In the genomic region with DNA sequence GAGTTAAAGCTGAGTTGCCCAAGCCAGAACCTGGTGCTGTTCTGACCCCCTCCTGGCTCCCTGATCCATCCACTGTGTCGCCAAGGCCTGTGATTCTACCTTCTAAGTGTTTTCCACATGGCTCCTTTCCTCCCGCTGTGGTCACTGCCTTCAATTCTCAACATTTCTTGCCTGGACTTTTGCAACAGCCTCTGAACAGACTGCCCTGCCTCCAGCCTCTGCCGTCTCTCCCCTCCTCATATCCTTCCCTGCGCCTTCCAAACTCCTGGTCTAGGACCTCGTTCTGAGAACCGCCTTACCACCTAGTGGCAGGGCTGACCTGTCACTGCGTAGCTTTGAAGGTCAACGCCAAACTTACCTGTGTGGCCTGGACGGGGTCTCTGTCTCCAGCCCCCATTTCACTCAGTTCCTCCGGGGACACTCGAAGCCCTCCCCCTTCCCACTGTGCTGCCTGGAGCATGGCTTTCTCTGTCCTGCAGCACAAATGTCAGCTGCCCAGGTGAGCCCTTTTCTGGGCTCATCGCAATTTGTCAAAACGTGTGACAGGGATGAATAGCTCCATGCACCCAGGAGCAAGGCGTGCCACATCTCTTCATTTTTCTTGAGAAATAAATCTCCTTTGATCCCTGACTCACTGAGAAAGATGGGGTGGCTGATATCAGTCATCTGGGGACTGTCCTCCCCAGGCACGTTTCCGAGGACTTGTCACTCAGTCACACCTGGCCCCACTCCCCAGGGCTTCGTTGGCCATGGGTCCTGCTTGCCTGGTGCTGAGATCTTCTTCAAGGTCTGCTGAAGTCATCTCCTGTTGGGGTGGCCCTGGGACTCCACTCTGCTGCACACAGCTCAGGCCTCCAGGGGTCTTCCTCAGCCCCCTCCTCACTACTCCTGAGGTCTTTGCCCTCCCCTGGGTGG, we compare ENCODE assay signal across 12 cellular contexts. TPM values are rescaled to one million over a fixed set of nuclear protein-coding genes. Genes with fewer than 3 reads are reported as not detected.
DNase-seq lines count a peak whose midpoint lies in the region; ATAC-seq and TF ChIP-seq lines count a peak whose summit lies in the region.
"Had no signal": no experiment of that assay in that cellular context is flagged by ENCODE, and none has a peak within 500 bp of the region (broad histone marks: within the 10 kb centered on the region; RNA-seq: fewer than 3 reads in every experiment).

No MANE protein-coding gene starts in this region.

- peaks cover 2 to 56% of the 10 kb centered on the region in 2 donors for H3K4me1 ChIP-seq in naive thymus-derived CD4-positive, alpha-beta T cell (ENCODE audit: control insufficient read depth in 2 of 2, insufficient read depth in 2 of 2, low read length in 2 of 2)
- peaks cover 8 to 64% of the 10 kb centered on the region in 2 experiments; a peak in 2 of 4 replicates for H3K4me1 ChIP-seq in SK-N-SH (ENCODE audit: control insufficient read depth in 1 of 2, insufficient read depth in 2 of 2, low read depth in 1 of 2, low read length in 1 of 2)

- peaks cover 2% of the 10 kb centered on the region for H3K36me3 Mint-ChIP-seq in activated T-cell treated with anti-CD3 and anti-CD28 coated beads, Interleukin-2, amount 50 U/mL, for 4 hours (ENCODE audit: insufficient read depth)
- H3K36me3 Mint-ChIP-seq in naive thymus-derived CD4-positive, alpha-beta T cell, result peaks cover 0 to 8% (median 3%) of the 10 kb centered on the region in 5 donors
- no peaks in the 10 kb centered on the region for H3K36me3 Mint-ChIP-seq in stimulated activated memory B cell treated with anti-CD40 and anti-IgM and Interleukin-4, amounts not matched to agents 10 μg/mL and 1 μg/mL and 100 μg/mL, for 72 hours

- no peaks in the 10 kb centered on the region for H3F3A ChIP-seq in SK-N-SH (replicated peaks; ENCODE audit: insufficient read depth)

- no peaks in the 10 kb centered on the region for H3K9me3 Mint-ChIP-seq in activated T-cell treated with anti-CD3 and anti-CD28 coated beads, Interleukin-2, amount 50 U/mL, for 4 hours
- H3K9me3 Mint-ChIP-seq in naive thymus-derived CD4-positive, alpha-beta T cell, result peaks cover 0 to 4% (median 0%) of the 10 kb centered on the region in 11 donors
- H3K9me3 Mint-ChIP-seq in stimulated activated memory B cell treated with anti-CD40 and anti-IgM and Interleukin-4, amounts not matched to agents 10 μg/mL and 1 μg/mL and 100 μg/mL, for 72 hours, result no peaks in the 10 kb centered on the region
- H3K9me3 Mint-ChIP-seq: GM23338 had no signal

- no peak overlapping the region for H3K4me2 ChIP-seq in SK-N-SH
- H3K4me2 ChIP-seq: GM23338 had no signal

- no peaks in the 10 kb centered on the region for H3K36me3 ChIP-seq in naive thymus-derived CD4-positive, alpha-beta T cell (ENCODE audit: control insufficient read depth in 2 of 3, insufficient read depth in 3 of 3, low read length in 3 of 3)
- H3K36me3 ChIP-seq in SK-N-SH (replicated peaks in 1 of 2; ENCODE audit: control insufficient read depth in 1 of 2, insufficient read depth in 2 of 2, low read length in 1 of 2), result no peaks in the 10 kb centered on the region

- ATAC-seq in activated T-cell treated with anti-CD3 and anti-CD28 coated beads, Interleukin-2, amount 50 U/mL, for 4 hours, result peak; percentile 56 to 74
- ATAC-seq in naive thymus-derived CD4-positive, alpha-beta T cell, result no peak
- ATAC-seq in stimulated activated memory B cell treated with anti-CD40 and anti-IgM and Interleukin-4, amounts not matched to agents 10 μg/mL and 1 μg/mL and 100 μg/mL, for 72 hours, result peak; percentile 37
- no peak for ATAC-seq in HG03108 (IDR thresholded peaks at IDR 0.05; ENCODE audit: unreplicated experiment)
- ATAC-seq: GM23338 had no signal

- WGBS in SK-N-SH (ENCODE audit: low lambda C conversion rate), result 68% methylated on average over 16 of the region's 17 CpGs

- no peaks in the 10 kb centered on the region for H3K9me2 ChIP-seq in SK-N-SH

- intact Hi-C loops in naive thymus-derived CD4-positive, alpha-beta T cell (cut with micrococcal nuclease), result loop anchor here in 1 of 2 donors (5.0 kb wide), 1 partner anchor 117 kb away; no protein-coding TSS in a partner anchor

- CTCF ChIA-PET in naive thymus-derived CD4-positive, alpha-beta T cell (lab: Charles Lee), result interaction anchor here (0.7 kb wide), 1 partner anchor 10 kb away, joined by 3 read pairs; no protein-coding TSS in a partner anchor
- CTCF ChIA-PET in SK-N-SH (lab: Yijun Ruan, JAX), result interaction anchor here (0.9 to 1.4 kb wide), 3 partner anchors 9 to 48 kb away, joined by 3 to 4 read pairs (median 3); no protein-coding TSS in a partner anchor

- no peaks in the 10 kb centered on the region for H3K27me3 Mint-ChIP-seq in activated T-cell treated with anti-CD3 and anti-CD28 coated beads, Interleukin-2, amount 50 U/mL, for 4 hours (ENCODE audit: low read depth)
- peaks cover 0 to 4% (median 0%) of the 10 kb centered on the region in 5 donors for H3K27me3 Mint-ChIP-seq in naive thymus-derived CD4-positive, alpha-beta T cell
- peaks cover 68% of the 10 kb centered on the region for H3K27me3 Mint-ChIP-seq in stimulated activated memory B cell treated with anti-CD40 and anti-IgM and Interleukin-4, amounts not matched to agents 10 μg/mL and 1 μg/mL and 100 μg/mL, for 72 hours

- H4K20me1 ChIP-seq in SK-N-SH (ENCODE audit: insufficient read depth), result no peaks in the 10 kb centered on the region

- TF ChIP-seq RAD21 in SK-N-SH (IDR thresholded peaks at IDR 0.05; ENCODE audit: low read length), result no peak

- H3K9ac ChIP-seq in SK-N-SH, result no peak overlapping the region

- no peak for TF ChIP-seq CTCF in SK-N-SH (IDR thresholded peaks at IDR 0.05)

- H3K27ac ChIP-seq in naive thymus-derived CD4-positive, alpha-beta T cell (ENCODE audit: low read depth, low read length), result peak overlapping the region; percentile 62
- peak overlapping the region in 1 of 2 experiments; percentile 74; a peak in 1 of 4 replicates for H3K27ac ChIP-seq in SK-N-SH (ENCODE audit: low read depth in 2 of 2, low read length in 1 of 2)
- H3K27ac ChIP-seq: SK-N-MC had no signal

- no peaks in the 10 kb centered on the region for H3K9me3 ChIP-seq in naive thymus-derived CD4-positive, alpha-beta T cell (ENCODE audit: control insufficient read depth in 2 of 3, low read length in 3 of 3)
- H3K9me3 ChIP-seq in SK-N-SH, result no peaks in the 10 kb centered on the region

- no peaks in the 10 kb centered on the region for H3K79me2 ChIP-seq in SK-N-SH (ENCODE audit: insufficient read depth)

- H2AFZ ChIP-seq in SK-N-SH (ENCODE audit: low read depth), result no peak overlapping the region
- H2AFZ ChIP-seq: GM23338 had no signal

- no peak for TF ChIP-seq EP300 in SK-N-SH (IDR thresholded peaks at IDR 0.05; ENCODE audit: borderline replicate concordance in 1 of 2, low read depth in 1 of 2, low read length in 1 of 2)

- peak overlapping the region; percentile 76 for H3K4me3 Mint-ChIP-seq in activated T-cell treated with anti-CD3 and anti-CD28 coated beads, Interleukin-2, amount 50 U/mL, for 4 hours
- H3K4me3 Mint-ChIP-seq in naive thymus-derived CD4-positive, alpha-beta T cell, result peak overlapping the region in 8 of 10 donors; percentile 22 to 82 (median 66)
- H3K4me3 Mint-ChIP-seq in stimulated activated memory B cell treated with anti-CD40 and anti-IgM and Interleukin-4, amounts not matched to agents 10 μg/mL and 1 μg/mL and 100 μg/mL, for 72 hours, result no peak overlapping the region
- H3K4me3 Mint-ChIP-seq: GM23338 had no signal

- peak; percentile 53 for DNase-seq in activated CD4-positive, CD25-positive, alpha-beta regulatory T cell treated with anti-CD3 and anti-CD28 coated beads, Interleukin-2, amount 50 U/mL, for 72 hours
- peak; percentile 25 for DNase-seq in activated T-cell treated with anti-CD3 and anti-CD28 coated beads, Interleukin-2, amount 50 U/mL, for 4 hours
- peak in 1 of 9 donors; percentile 62 for DNase-seq in naive thymus-derived CD4-positive, alpha-beta T cell
- DNase-seq in dermis blood vessel endothelial cell, result no peak
- no peak for DNase-seq in SK-N-SH
- DNase-seq: central memory CD4-positive, alpha-beta T cell; NCI-H146; NK-92 treated with Interleukin-12 subunit alpha and Interleukin-12 subunit beta, amount 100 ng/mL, for 24 hours had no signal

- H3K27me3 ChIP-seq in naive thymus-derived CD4-positive, alpha-beta T cell (ENCODE audit: control insufficient read depth in 2 of 2, insufficient read depth in 2 of 2, low read length in 2 of 2), result no peaks in the 10 kb centered on the region
- H3K27me3 ChIP-seq in SK-N-SH (ENCODE audit: insufficient read depth), result no peaks in the 10 kb centered on the region

- H3K4me1 Mint-ChIP-seq in activated T-cell treated with anti-CD3 and anti-CD28 coated beads, Interleukin-2, amount 50 U/mL, for 4 hours (ENCODE audit: low read depth), result peaks cover 68% of the 10 kb centered on the region
- peaks cover 38 to 81% (median 70%) of the 10 kb centered on the region in 7 donors for H3K4me1 Mint-ChIP-seq in naive thymus-derived CD4-positive, alpha-beta T cell
- H3K4me1 Mint-ChIP-seq in stimulated activated memory B cell treated with anti-CD40 and anti-IgM and Interleukin-4, amounts not matched to agents 10 μg/mL and 1 μg/mL and 100 μg/mL, for 72 hours, result peaks cover 8% of the 10 kb centered on the region

- H3K4me3 ChIP-seq in naive thymus-derived CD4-positive, alpha-beta T cell (ENCODE audit: low read length), result no peak overlapping the region
- H3K4me3 ChIP-seq in SK-N-SH (ENCODE audit: low read depth in 2 of 2, low read length in 1 of 2), result no peak overlapping the region
- H3K4me3 ChIP-seq: GM23338, SK-N-MC had no signal

- H3K27ac Mint-ChIP-seq in naive thymus-derived CD4-positive, alpha-beta T cell, result peak overlapping the region; percentile 67 to 97 (median 84)
- no peak overlapping the region for H3K27ac Mint-ChIP-seq in stimulated activated memory B cell treated with anti-CD40 and anti-IgM and Interleukin-4, amounts not matched to agents 10 μg/mL and 1 μg/mL and 100 μg/mL, for 72 hours
- H3K27ac Mint-ChIP-seq: GM23338 had no signal

- POLR2A ChIA-PET in naive thymus-derived CD4-positive, alpha-beta T cell (lab: Charles Lee), result interaction anchor here (0.6 to 1.8 kb wide), 5 partner anchors 11 to 48 kb away, joined by 3 to 6 read pairs (median 3); no protein-coding TSS in a partner anchor
- POLR2A ChIA-PET in SK-N-SH (lab: Yijun Ruan, JAX), result no interaction called here

TF ChIP-seq in SK-N-SH, 30 proteins besides CTCF, POLR2A, EP300 and RAD21 (continues in another document):
- no peak for TF ChIP-seq ELF1 (IDR thresholded peaks at IDR 0.05)

RNA-seq across cellular contexts. Expression of a gene that starts 46.7 kb away (rescaled TPM):
- total RNA-seq in activated T-cell treated with anti-CD3 and anti-CD28 coated beads, Interleukin-2, amount 50 U/mL, for 4 hours, result 10 to 100 TPM; 17.5 to 20.4 (median 18.3) TPM
- 10 to 100 TPM; 33.4 to 84.3 (median 60.1) TPM for total RNA-seq in naive thymus-derived CD4-positive, alpha-beta T cell
- 10 to 100 TPM; 13.0 to 19.5 TPM for polyA plus RNA-seq in naive thymus-derived CD4-positive, alpha-beta T cell
- total RNA-seq in dermis blood vessel endothelial cell, result 15.9 and 20.1 TPM in 2 replicates
- polyA plus RNA-seq in SK-N-SH (2012; rRNA removed), result 0.16 and 0.32 TPM in 2 replicates
- 0.15 and 0.20 TPM in 2 replicates for polyA plus RNA-seq in SK-N-SH (2012; cell fraction: cytosol; rRNA removed)
- polyA plus RNA-seq in SK-N-SH (2012; cell fraction: nucleus; rRNA removed), result 0.35 and 0.91 TPM in 2 replicates

Comparison
In these comparisons a context has a peak if more than half of its experiments do, and no peak if none do; other contexts are left out.
1. DNase-seq: peak in activated CD4-positive, CD25-positive, alpha-beta regulatory T cell treated with anti-CD3 and anti-CD28 coated beads, Interleukin-2, amount 50 U/mL, for 72 hours (single experiment) and activated T-cell treated with anti-CD3 and anti-CD28 coated beads, Interleukin-2, amount 50 U/mL, for 4 hours (single experiment); none in dermis blood vessel endothelial cell (single experiment) and SK-N-SH (single experiment).
2. ATAC-seq: peak in activated T-cell treated with anti-CD3 and anti-CD28 coated beads, Interleukin-2, amount 50 U/mL, for 4 hours (2 of 2) and stimulated activated memory B cell treated with anti-CD40 and anti-IgM and Interleukin-4, amounts not matched to agents 10 μg/mL and 1 μg/mL and 100 μg/mL, for 72 hours (single experiment); none in naive thymus-derived CD4-positive, alpha-beta T cell (single experiment) and HG03108 (single experiment).